24 cellular contexts compared by ENCODE assay signal in the genomic region with DNA sequence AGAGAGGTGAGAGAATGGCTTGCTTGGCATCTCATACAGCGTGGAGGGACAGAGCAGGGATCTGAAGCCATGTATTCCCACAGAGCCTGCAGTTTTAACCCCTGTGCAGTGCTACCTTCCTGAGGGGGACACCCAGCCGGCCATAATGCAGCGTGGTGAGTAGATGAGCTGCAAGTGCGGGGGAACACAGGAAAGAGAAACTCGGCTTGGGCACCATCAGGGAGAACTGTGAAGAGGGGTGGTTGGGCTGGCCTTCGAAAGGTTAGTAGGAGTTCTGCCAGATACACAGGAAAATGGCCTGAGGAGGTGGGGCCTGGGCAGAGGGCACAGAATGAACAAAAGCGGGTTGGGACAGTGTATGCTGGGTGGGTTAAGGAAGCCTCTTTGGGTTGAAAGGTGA.
"Had no signal": no experiment of that assay in that cellular context is flagged by ENCODE, and none has a peak within 500 bp of the region (broad histone marks: within the 10 kb centered on the region; RNA-seq: fewer than 3 reads in every experiment).

No MANE protein-coding gene starts in this region.

- H3K27ac Mint-ChIP-seq: activated naive CD8-positive, alpha-beta T cell treated with anti-CD3 and anti-CD28 coated beads for 36 hours; activated T-cell treated with anti-CD3 and anti-CD28 coated beads, Interleukin-2, amount 50 U/mL, for 24 hours; activated T-helper 2 cell treated with anti-CD3 and anti-CD28 coated beads, Interferon-gamma antibody, Interleukin-2, Interleukin-4, amounts not matched to agents 10 μg/mL and 5 μg/mL and 100 μg/mL, durations not matched to agents 14 hours and 24 hours and 36 hours; T-cell; T-helper 2 cell treated with Interferon-gamma antibody and Interleukin-4, amounts not matched to agents 5 μg/mL and 100 μg/mL, for 36 hours had no signal

- H3K4me3 ChIP-seq: heart right ventricle, mucosa of descending colon, sigmoid colon, smooth muscle cell, upper lobe of right lung had no signal

- H3K27ac ChIP-seq: heart right ventricle, sigmoid colon, upper lobe of right lung, WERI-Rb-1 had no signal

- H3K9me3 ChIP-seq: heart right ventricle, mucosa of descending colon, sigmoid colon, upper lobe of right lung had no signal

- ATAC-seq: heart right ventricle; mucosa of descending colon; stimulated activated naive CD8-positive, alpha-beta T cell treated with anti-CD3 and anti-CD28 coated beads, Interleukin-15, Interleukin-2, amounts not matched to agents 100 U/mL and 50 U/mL, for 24 hours; T-cell had no signal

- H3K36me3 ChIP-seq: heart right ventricle, upper lobe of right lung, WERI-Rb-1 had no signal

- H3K27me3 ChIP-seq: heart right ventricle, sigmoid colon, upper lobe of right lung had no signal

- H3K9me3 Mint-ChIP-seq: activated naive CD8-positive, alpha-beta T cell treated with anti-CD3 and anti-CD28 coated beads for 36 hours; activated T-cell treated with anti-CD3 and anti-CD28 coated beads, Interleukin-2, amount 50 U/mL, for 24 hours; activated T-helper 2 cell treated with anti-CD3 and anti-CD28 coated beads, Interferon-gamma antibody, Interleukin-2, Interleukin-4, amounts not matched to agents 10 μg/mL and 5 μg/mL and 100 μg/mL, durations not matched to agents 14 hours and 24 hours and 36 hours; neural crest cell; T-cell; T-helper 2 cell treated with Interferon-gamma antibody and Interleukin-4, amounts not matched to agents 5 μg/mL and 100 μg/mL, for 36 hours had no signal

- H3K36me3 Mint-ChIP-seq: activated naive CD8-positive, alpha-beta T cell treated with anti-CD3 and anti-CD28 coated beads for 36 hours had no signal

- H3K4me3 Mint-ChIP-seq: activated naive CD8-positive, alpha-beta T cell treated with anti-CD3 and anti-CD28 coated beads for 36 hours; activated T-cell treated with anti-CD3 and anti-CD28 coated beads, Interleukin-2, amount 50 U/mL, for 24 hours; neural crest cell; T-cell; T-helper 2 cell treated with Interferon-gamma antibody and Interleukin-4, amounts not matched to agents 5 μg/mL and 100 μg/mL, for 36 hours had no signal

- DNase-seq: activated CD4-positive, alpha-beta T cell treated with anti-CD3 and anti-CD28 coated beads, Interleukin-2, amount 50 U/mL, for 4 hours; activated CD8-positive, alpha-beta memory T cell treated with anti-CD3 and anti-CD28 coated beads for 24 hours; activated CD8-positive, alpha-beta memory T cell treated with anti-CD3 and anti-CD28 coated beads, Interleukin-2, amount 50 U/mL, for 4 hours; activated naive CD4-positive, alpha-beta T cell treated with Interleukin-2 at 50 U/mL for 16 hours; activated naive CD8-positive, alpha-beta T cell treated with anti-CD3 and anti-CD28 coated beads for 36 hours; activated T-cell treated with anti-CD3 and anti-CD28 coated beads, Interleukin-2, amount 50 U/mL, for 24 hours; cortex of kidney; foreskin fibroblast; heart right ventricle; left colon; mesendoderm; mucosa of descending colon; occipital lobe; sigmoid colon; stimulated activated CD4-positive, alpha-beta T cell treated with anti-CD3 and anti-CD28 coated beads, Interleukin-15, amount 100 ng/mL, for 24 hours; stimulated activated CD8-positive, alpha-beta memory T cell treated with anti-CD3 and anti-CD28 coated beads, Interleukin-4, amount 100 ng/mL, for 48 hours; stimulated activated naive CD8-positive, alpha-beta T cell treated with anti-CD3 and anti-CD28 coated beads, Interleukin-15, Interleukin-2, amounts not matched to agents 100 U/mL and 50 U/mL, for 24 hours; T-cell; upper lobe of right lung; WERI-Rb-1 had no signal

- H3K27me3 Mint-ChIP-seq: activated naive CD8-positive, alpha-beta T cell treated with anti-CD3 and anti-CD28 coated beads for 36 hours; activated T-cell treated with anti-CD3 and anti-CD28 coated beads, Interleukin-2, amount 50 U/mL, for 24 hours; T-cell had no signal
